Comparison of ENCODE assay signal across 13 cellular contexts in the genomic region with DNA sequence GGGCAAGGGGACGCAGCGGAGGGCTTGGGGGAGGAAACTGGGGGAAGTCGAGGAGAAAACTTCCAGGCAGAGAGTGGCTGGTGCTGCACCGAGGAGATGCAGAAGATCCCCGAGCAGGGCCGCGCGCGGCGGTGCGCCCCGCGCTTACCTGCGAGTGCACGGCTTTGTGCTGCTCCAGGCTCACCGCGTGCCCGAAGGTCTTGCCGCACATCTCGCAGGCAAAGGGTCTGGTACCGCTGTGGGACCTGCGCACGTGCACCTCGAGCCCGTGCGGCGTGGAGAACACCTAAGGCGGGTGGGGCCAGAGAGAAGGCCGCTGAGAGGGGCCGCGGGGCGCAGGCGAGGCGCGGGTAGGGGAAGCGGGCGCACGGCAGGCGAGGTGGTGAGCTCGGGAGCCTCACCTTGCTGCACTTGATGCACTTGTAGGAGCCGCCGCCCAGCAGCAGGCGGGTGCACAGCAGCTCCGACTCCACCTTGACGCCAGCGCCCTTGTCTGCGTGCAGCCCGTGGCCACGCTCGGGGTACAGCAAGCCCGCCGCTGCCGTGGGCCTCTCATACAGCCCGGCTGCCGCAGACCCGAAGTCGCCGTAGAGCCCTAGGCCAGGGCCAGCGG. TPM values are rescaled to one million over a fixed set of nuclear protein-coding genes. Genes with fewer than 3 reads are reported as not detected.
A peak's percentile ranks its signal among the peaks of the same experiment; 100 is the strongest.
DNase-seq lines count a peak whose midpoint lies in the region; TF ChIP-seq lines count a peak whose summit lies in the region.
"Had no signal": no experiment of that assay in that cellular context is flagged by ENCODE, and none has a peak within 500 bp of the region (broad histone marks: within the 10 kb centered on the region; RNA-seq: fewer than 3 reads in every experiment).

No MANE protein-coding gene starts in this region.

- H3K27me3 ChIP-seq in mammary epithelial cell (ENCODE audit: insufficient read depth, low read length) (peaks cover 55% of the 10 kb centered on the region), testis (no peaks in the 10 kb centered on the region), brain microvascular endothelial cell (replicated peaks) (peaks cover 59% of the 10 kb centered on the region)

- H3K9me3 ChIP-seq in mammary epithelial cell (replicated peaks; ENCODE audit: insufficient read depth, low read length), result peaks cover 4% of the 10 kb centered on the region
- H3K9me3 ChIP-seq in testis, result no peaks in the 10 kb centered on the region
- H3K9me3 ChIP-seq: gastrocnemius medialis had no signal

- BruUV-seq in mammary epithelial cell (replicated peaks; lab: Mats Ljungman, UMichigan) (no TSS peak), MCF 10A (replicated peaks; lab: Mats Ljungman, UMichigan) (no TSS peak)

- intact Hi-C loops in mammary epithelial cell (cut with micrococcal nuclease) (loop anchor here (10.0 kb wide), 1 partner anchor 166 kb away; no protein-coding TSS in a partner anchor), MCF 10A (cut with micrococcal nuclease) (no loop called here), testis (cut with DNase I; ENCODE audit: low total_unique reads) (no loop called here)

- TF ChIP-seq POLR2A in testis (IDR thresholded peaks at IDR 0.05), result no peak

- H2AFZ ChIP-seq in mammary epithelial cell (ENCODE audit: low read depth, low read length), result no peak overlapping the region

- no peak for TF ChIP-seq CTCF in mammary epithelial cell (conservative IDR thresholded peaks at IDR 0.05 in 1 of 2, IDR thresholded peaks at IDR 0.05 in 1 of 2; ENCODE audit: extremely low read depth in 1 of 2, insufficient read depth in 1 of 2, low read depth in 1 of 2, low read length in 2 of 2)
- no peak for TF ChIP-seq CTCF in MCF 10A (IDR thresholded peaks at IDR 0.05; ENCODE audit: unreplicated experiment)
- TF ChIP-seq CTCF in testis (IDR thresholded peaks at IDR 0.05), result no peak
- no peak for TF ChIP-seq CTCF in brain microvascular endothelial cell (IDR thresholded peaks at IDR 0.05; ENCODE audit: low read depth, low read length, missing control alignments)

- H3K36me3 ChIP-seq in mammary epithelial cell (ENCODE audit: insufficient read depth, low read length) (no peaks in the 10 kb centered on the region), testis (ENCODE audit: low read depth, missing control alignments) (no peaks in the 10 kb centered on the region), brain microvascular endothelial cell (replicated peaks) (no peaks in the 10 kb centered on the region)
- H3K36me3 ChIP-seq: gastrocnemius medialis had no signal

- H3K27ac ChIP-seq in mammary epithelial cell (ENCODE audit: insufficient read depth, low read depth, low read length) (no peak overlapping the region), testis (no peak overlapping the region), brain microvascular endothelial cell (no peak overlapping the region)
- H3K27ac ChIP-seq: gastrocnemius medialis had no signal

- CTCF ChIA-PET in mammary epithelial cell (lab: Charles Lee; ENCODE audit: low non-redundant PET) (no interaction called here), MCF 10A (lab: Yijun Ruan, JAX) (no interaction called here)

- H3K4me1 ChIP-seq in mammary epithelial cell (ENCODE audit: insufficient read depth, low read length), result peaks cover 43% of the 10 kb centered on the region
- H3K4me1 ChIP-seq in testis, result peaks cover 31% of the 10 kb centered on the region

- no peaks in the 10 kb centered on the region for H3K9me3 Mint-ChIP-seq in MCF 10A (ENCODE audit: unreplicated experiment)
- H3K9me3 Mint-ChIP-seq: IgD-negative memory B cell had no signal

- no peaks in the 10 kb centered on the region for H3K79me2 ChIP-seq in mammary epithelial cell (ENCODE audit: insufficient read depth, low read length)

- in situ Hi-C loops in mammary epithelial cell (cut with MboI; ENCODE audit: low sequenced_read_pairs in 2 of 2), result no loop called here
- in situ Hi-C loops in brain microvascular endothelial cell (cut with HindIII; ENCODE audit: low pct_ligation_motif_present, low sequenced_read_pairs), result no loop called here

- WGBS in mammary epithelial cell (ENCODE audit: low coverage, missing lambda C conversion rate), result 45% methylated on average over 26 of the region's 59 CpGs
- WGBS in testis, 2 donors, result 38 to 53% methylated on average over 15 to 42 of the region's 59 CpGs

- H3K27ac Mint-ChIP-seq in MCF 10A (ENCODE audit: low read depth, unreplicated experiment), result no peak overlapping the region
- H3K27ac Mint-ChIP-seq: IgD-negative memory B cell had no signal

- H3K36me3 Mint-ChIP-seq in MCF 10A (ENCODE audit: insufficient read depth, unreplicated experiment), result no peaks in the 10 kb centered on the region
- H3K36me3 Mint-ChIP-seq: IgD-negative memory B cell had no signal

- dilution Hi-C loops in mammary epithelial cell (cut with HindIII; ENCODE audit: low sequenced_read_pairs), result no loop called here

- no peak overlapping the region for H3K4me3 ChIP-seq in mammary epithelial cell (replicated peaks in 1 of 3; ENCODE audit: insufficient read depth in 1 of 3, low read depth in 2 of 3, low read length in 3 of 3)
- H3K4me3 ChIP-seq in testis, result peak overlapping the region in 1 of 2 donors; percentile 15
- H3K4me3 ChIP-seq in brain microvascular endothelial cell (ENCODE audit: low read depth, low read length), result no peak overlapping the region

- POLR2A ChIA-PET in MCF 10A (lab: Yijun Ruan, JAX), result no interaction called here

- H3K4me2 ChIP-seq in mammary epithelial cell (ENCODE audit: insufficient read depth, low read depth, low read length), result peak overlapping the region; percentile 47

- H3K27me3 Mint-ChIP-seq in MCF 10A (ENCODE audit: insufficient read depth, unreplicated experiment), result peaks cover 20% of the 10 kb centered on the region

- DNase-seq in mammary epithelial cell (no peak), MCF 10A (ENCODE audit: unreplicated experiment) (no peak), astrocyte of the hippocampus (ENCODE audit: low read depth, low spot score) (peak; percentile 32), left kidney (ENCODE audit: low read depth, low spot score) (peak; percentile 48), testis (peak; percentile 35), OCI-M2 (lab: John Stamatoyannopoulos, UW; ENCODE audit: unreplicated experiment) (no peak), brain microvascular endothelial cell (no peak), Kasumi-1 (lab: John Stamatoyannopoulos, UW) (no peak)
- DNase-seq: gastrocnemius medialis; GOT3; NCI-H2029 treated with DMSO at 0.1 percent for 48 hours; stimulated activated naive CD4-positive, alpha-beta T cell treated with Interleukin-2 at 50 U/mL for 16 hours had no signal

- H4K20me1 ChIP-seq in mammary epithelial cell (ENCODE audit: insufficient read depth, low read length), result peaks cover 6% of the 10 kb centered on the region

- H3K9ac ChIP-seq in mammary epithelial cell (ENCODE audit: insufficient read depth, low read length), result no peak overlapping the region

- H3K4me3 Mint-ChIP-seq in MCF 10A (ENCODE audit: unreplicated experiment), result no peak overlapping the region

- peaks cover 11% of the 10 kb centered on the region for H3K4me1 Mint-ChIP-seq in MCF 10A (ENCODE audit: insufficient read depth, unreplicated experiment)

RNA-seq across cellular contexts. Expression of a gene that starts 6.4 kb away (rescaled TPM):
- total RNA-seq in mammary epithelial cell, result under 1 TPM; under 0.01 to 0.54 TPM
- polyA plus RNA-seq in mammary epithelial cell, result 0.43 TPM
- 0.62 TPM for polyA minus RNA-seq in mammary epithelial cell
- 0.27 TPM in 1 of 2 replicates, not detected in the other for total RNA-seq in MCF 10A (2022)
- 1 to 10 TPM; 3.1 to 4.0 TPM for total RNA-seq in testis
- polyA plus RNA-seq in testis (ENCODE audit: insufficient read depth, low read depth, low replicate concordance), result 1.3 TPM
- total RNA-seq: gastrocnemius medialis had no signal

Comparison
In these comparisons a context has a peak if more than half of its experiments do, and no peak if none do; other contexts are left out.
1. DNase-seq: peak in astrocyte of the hippocampus (single experiment), left kidney (single experiment) and testis (single experiment); none in mammary epithelial cell (single experiment), MCF 10A (single experiment), OCI-M2 (single experiment), brain microvascular endothelial cell (single experiment) and Kasumi-1 (0 of 2).